ENCODE assay signal across 16 cellular contexts in genomic region chr4:96593422-96593821, GRCh38.
DNase-seq lines count a peak whose midpoint lies in the region; ATAC-seq and TF ChIP-seq lines count a peak whose summit lies in the region.
"Had no signal": no experiment of that assay in that cellular context is flagged by ENCODE, and none has a peak within 500 bp of the region (broad histone marks: within the 10 kb centered on the region; RNA-seq: fewer than 3 reads in every experiment).

No MANE protein-coding gene starts in this region.

- H3F3A ChIP-seq in MM.1S (ENCODE audit: insufficient read depth, low read length) = no peaks in the 10 kb centered on the region

- TF ChIP-seq CTCF in MM.1S (IDR thresholded peaks at IDR 0.05; ENCODE audit: low read length) (no peak), VCaP (conservative IDR thresholded peaks at IDR 0.05) (no peak), ovary (IDR thresholded peaks at IDR 0.05) (no peak), upper lobe of right lung (IDR thresholded peaks at IDR 0.05) (no peak)

- no peaks in the 10 kb centered on the region for H3K79me2 ChIP-seq in MM.1S (ENCODE audit: low read length)

- no peak overlapping the region for H3K4me3 ChIP-seq in MM.1S (ENCODE audit: low read length)
- no peak overlapping the region for H3K4me3 ChIP-seq in ovary
- H3K4me3 ChIP-seq in H7 (ENCODE audit: insufficient read depth, low read depth, low read length) = no peak overlapping the region
- H3K4me3 ChIP-seq in upper lobe of right lung = no peak overlapping the region
- H3K4me3 ChIP-seq: PC-9 had no signal

- H2AFZ ChIP-seq in MM.1S (ENCODE audit: low read length) = no peak overlapping the region
- H2AFZ ChIP-seq: PC-9 had no signal

- H3K9me3 ChIP-seq in MM.1S (replicated peaks; ENCODE audit: insufficient read depth, low read length) (no peaks in the 10 kb centered on the region), ovary (no peaks in the 10 kb centered on the region), upper lobe of right lung (no peaks in the 10 kb centered on the region)

- H3K27ac ChIP-seq in MM.1S (ENCODE audit: low read length) (peak overlapping the region; percentile 35; the same call in 1 of the 2 replicates), VCaP (peak overlapping the region; percentile 47), ovary (no peak overlapping the region), upper lobe of right lung (no peak overlapping the region)
- H3K27ac ChIP-seq: brain microvascular endothelial cell, PC-9 had no signal

- H3K27me3 ChIP-seq in MM.1S (replicated peaks; ENCODE audit: insufficient read depth, low read length) (no peaks in the 10 kb centered on the region), ovary (peaks cover 4% of the 10 kb centered on the region), H7 (ENCODE audit: control insufficient read depth, insufficient read depth, low read length) (no peaks in the 10 kb centered on the region), upper lobe of right lung (no peaks in the 10 kb centered on the region)
- H3K27me3 ChIP-seq: brain microvascular endothelial cell had no signal

- 0 out of 2 replicates have a peak, but pooled peaks cover 5% of the 10 kb centered on the region for H3K4me1 ChIP-seq in MM.1S (ENCODE audit: low read length)
- peaks cover 1% of the 10 kb centered on the region for H3K4me1 ChIP-seq in ovary (ENCODE audit: insufficient read depth)
- H3K4me1 ChIP-seq in upper lobe of right lung = no peaks in the 10 kb centered on the region

- TF ChIP-seq EP300 in ovary (IDR thresholded peaks at IDR 0.05) = no peak

- H4K20me1 ChIP-seq in MM.1S (ENCODE audit: insufficient read depth, low read length) = no peaks in the 10 kb centered on the region

- no peak overlapping the region for H3K9ac ChIP-seq in MM.1S (ENCODE audit: low read length)

- H3K4me2 ChIP-seq in MM.1S (ENCODE audit: low read depth, low read length) = peak overlapping the region; percentile 19; the same call in 1 of the 2 replicates
- H3K4me2 ChIP-seq: PC-9 had no signal

- H3K9me2 ChIP-seq in MM.1S (replicated peaks; ENCODE audit: insufficient read depth, low read length) = no peaks in the 10 kb centered on the region

- DNase-seq in DMS53 treated with DMSO at 0.1 percent for 48 hours (lab: John Stamatoyannopoulos, UW; ENCODE audit: unreplicated experiment) (peak; percentile 56), MM.1S (peak; percentile 53), ovary (peak in 3 of 5 donors; percentile 11 to 31 (median 14)), H7 (no peak), upper lobe of right lung (no peak)
- DNase-seq: brain microvascular endothelial cell; glutamatergic neuron; naive thymus-derived CD8-positive, alpha-beta T cell; NCI-H1105; PC-9; T1000 had no signal

- 79 to 93% (median 86%) methylated on average over 2 of the region's 2 CpGs for WGBS in ovary, 3 donors

- intact Hi-C loops in ovary (cut with DNase I) = no loop called here
- intact Hi-C loops in upper lobe of right lung (cut with DNase I) = no loop called here

- no peak for TF ChIP-seq POLR2A in ovary (IDR thresholded peaks at IDR 0.05)

- H3K36me3 ChIP-seq in MM.1S (replicated peaks; ENCODE audit: insufficient read depth, low read length) (no peaks in the 10 kb centered on the region), ovary (no peaks in the 10 kb centered on the region), H7 (replicated peaks; ENCODE audit: control insufficient read depth, insufficient read depth, low read length) (no peaks in the 10 kb centered on the region), upper lobe of right lung (no peaks in the 10 kb centered on the region)
- H3K36me3 ChIP-seq: brain microvascular endothelial cell had no signal

- ATAC-seq in upper lobe of right lung (no peak), HG02852 (IDR thresholded peaks at IDR 0.05; ENCODE audit: unreplicated experiment) (no peak)
- ATAC-seq: activated naive CD4-positive, alpha-beta T cell treated with anti-CD3 and anti-CD28 coated beads, Interleukin-2, amount 50 U/mL, for 72 hours; esophagus mucosa; HCT116; naive thymus-derived CD8-positive, alpha-beta T cell had no signal

Comparison
In these comparisons a context has a peak if more than half of its experiments do, and no peak if none do; other contexts are left out.
1. DNase-seq: peak in DMS53 treated with DMSO at 0.1 percent for 48 hours (single experiment), MM.1S (single experiment) and ovary (3 of 5); none in H7 (single experiment) and upper lobe of right lung (single experiment).
2. H3K27ac ChIP-seq: peak in MM.1S (single experiment) and VCaP (single experiment); none in ovary (0 of 2) and upper lobe of right lung (single experiment).